In genomic region chr1:47332779-47333577, GRCh38 we compare ENCODE assay signal across 8 cellular contexts. TPM values are rescaled to one million over a fixed set of nuclear protein-coding genes. Genes with fewer than 3 reads are reported as not detected.
DNase-seq lines count a peak whose midpoint lies in the region; ATAC-seq and TF ChIP-seq lines count a peak whose summit lies in the region.

No MANE protein-coding gene starts in this region.

- H3K4me1 ChIP-seq in DOHH2 (ENCODE audit: control insufficient read depth, low read length), result peaks cover 34% of the 10 kb centered on the region
- peaks cover 18% of the 10 kb centered on the region for H3K4me1 ChIP-seq in SJSA1 (replicated peaks)
- peaks cover 0 to 44% (median 37%) of the 10 kb centered on the region in 4 donors for H3K4me1 ChIP-seq in sigmoid colon

- TF ChIP-seq CTCF in DOHH2 (IDR thresholded peaks at IDR 0.05; ENCODE audit: low read depth, low read length, poor library complexity, severe bottlenecking) (no peak), foreskin fibroblast (IDR thresholded peaks at IDR 0.05; ENCODE audit: low read depth, low read length) (no peak), sigmoid colon (IDR thresholded peaks at IDR 0.05) (no peak), omental fat pad (IDR thresholded peaks at IDR 0.05) (no peak)

- peaks cover 11% of the 10 kb centered on the region for H3F3A ChIP-seq in DOHH2 (ENCODE audit: control insufficient read depth, insufficient read depth)

- H3K9me3 ChIP-seq in DOHH2 (ENCODE audit: control insufficient read depth, insufficient read depth, low read length) (no peaks in the 10 kb centered on the region), SJSA1 (replicated peaks) (no peaks in the 10 kb centered on the region), sigmoid colon (no peaks in the 10 kb centered on the region)

- DNase-seq in SJSA1 (ENCODE audit: low read depth in 1 of 2, low spot score in 2 of 2), result no peak
- DNase-seq in foreskin fibroblast, result no peak
- DNase-seq in sigmoid colon, result no peak
- DNase-seq in omental fat pad (ENCODE audit: low spot score), result no peak
- DNase-seq in EL, result no peak

- no peaks in the 10 kb centered on the region for H3K27me3 ChIP-seq in DOHH2 (ENCODE audit: control insufficient read depth, low read length)
- no peaks in the 10 kb centered on the region for H3K27me3 ChIP-seq in SJSA1 (replicated peaks)
- H3K27me3 ChIP-seq in sigmoid colon, result no peaks in the 10 kb centered on the region

- H3K4me3 ChIP-seq in DOHH2 (ENCODE audit: low read length), result peak overlapping the region; percentile 83
- H3K4me3 ChIP-seq in SJSA1, result peak overlapping the region; percentile 99
- peak overlapping the region; percentile 81 to 96 for H3K4me3 ChIP-seq in foreskin fibroblast (ENCODE audit: low read depth in 1 of 2, low read length in 2 of 2)
- H3K4me3 ChIP-seq in sigmoid colon, result peak overlapping the region; percentile 96 to 98 (median 98)

- WGBS in sigmoid colon, 2 donors, result 27 to 50% methylated on average over 19 of the region's 19 CpGs

- H3K9me2 ChIP-seq in DOHH2 (replicated peaks; ENCODE audit: control insufficient read depth, low read length), result no peaks in the 10 kb centered on the region

- peaks cover 4% of the 10 kb centered on the region; the same call in 1 of the 2 replicates for H4K20me1 ChIP-seq in DOHH2 (ENCODE audit: control insufficient read depth, insufficient read depth, low read depth, low read length)

- TF ChIP-seq EP300 in sigmoid colon (IDR thresholded peaks at IDR 0.05), result no peak

- TF ChIP-seq POLR2A in sigmoid colon (IDR thresholded peaks at IDR 0.05), result no peak

- H3K79me2 ChIP-seq in DOHH2 (ENCODE audit: control insufficient read depth, low read length), result peaks cover 53% of the 10 kb centered on the region

- intact Hi-C loops in sigmoid colon (cut with DNase I), result loop anchor here (5.0 kb wide), 2 partner anchors 101 to 104 kb away; partner anchors contain the start of genes FOXD2 and TAL1

- peaks cover 11% of the 10 kb centered on the region for H3K36me3 ChIP-seq in DOHH2 (ENCODE audit: control insufficient read depth, low read length)
- H3K36me3 ChIP-seq in SJSA1, result peaks cover 17% of the 10 kb centered on the region
- H3K36me3 ChIP-seq in sigmoid colon, result no peaks in the 10 kb centered on the region

- peak overlapping the region; percentile 80 for H3K4me2 ChIP-seq in DOHH2 (ENCODE audit: low read length)

- H3K27ac ChIP-seq in DOHH2 (ENCODE audit: low read depth, low read length) (peak overlapping the region; percentile 85), SJSA1 (peak overlapping the region; percentile 90), sigmoid colon (peak overlapping the region; percentile 98 to 100 (median 100))

- ATAC-seq in HG02884 (IDR thresholded peaks at IDR 0.05; ENCODE audit: unreplicated experiment) (no peak), HG03439 (IDR thresholded peaks at IDR 0.05; ENCODE audit: unreplicated experiment) (no peak), omental fat pad (ENCODE audit: low FRiP score) (no peak)

RNA-seq across cellular contexts. Expression of gene CMPK1, which starts 0.6 kb away (rescaled TPM):
- 117 and 137 TPM in 2 replicates for total RNA-seq in SJSA1 (2014; rRNA removed; shearing (Covaris generic))
- total RNA-seq in sigmoid colon (100 to 1,000 TPM in 3 of 4 donors, 10 to 100 TPM in 1; 94.1 to 146 (median 118) TPM), omental fat pad (100 to 1,000 TPM in 3 of 4 donors, 10 to 100 TPM in 1; 96.9 to 120 (median 112) TPM)
- polyA plus RNA-seq in sigmoid colon, result 100 to 1,000 TPM; 118 to 250 (median 236) TPM

RNA-seq across cellular contexts. Expression of gene STIL, which starts 19.0 kb away (rescaled TPM):
- total RNA-seq in SJSA1 (2014; rRNA removed; shearing (Covaris generic)), result 22.6 and 42.0 TPM in 2 replicates
- under 1 TPM; 0.28 to 0.71 (median 0.44) TPM for total RNA-seq in sigmoid colon
- 1 to 10 TPM; 1.4 to 5.7 (median 2.4) TPM for polyA plus RNA-seq in sigmoid colon
- 1 to 10 TPM; 1.0 to 2.2 (median 1.3) TPM for total RNA-seq in omental fat pad
